17 cellular contexts compared by ENCODE assay signal in genomic region chr1:193567937-193568336, GRCh38.
"Had no signal": no experiment of that assay in that cellular context is flagged by ENCODE, and none has a peak within 500 bp of the region (broad histone marks: within the 10 kb centered on the region; RNA-seq: fewer than 3 reads in every experiment).

No MANE protein-coding gene starts in this region.

- H3K4me1 ChIP-seq: breast epithelium, gastrocnemius medialis, neural progenitor cell, parathyroid adenoma, tibial nerve, uterus had no signal

- H3K36me3 Mint-ChIP-seq: neural progenitor cell had no signal

- H3K27me3 ChIP-seq: breast epithelium, gastrocnemius medialis, heart left ventricle, neural progenitor cell, tibial nerve, uterus had no signal

- H3K4me3 ChIP-seq: breast epithelium, gastrocnemius medialis, heart left ventricle, lung, neural progenitor cell, SK-N-MC, tibial nerve, uterus had no signal

- H3K79me2 ChIP-seq: parathyroid adenoma had no signal

- H3K27ac Mint-ChIP-seq: mesothelial cell of epicardium, neural progenitor cell had no signal

- H3K27me3 Mint-ChIP-seq: T-cell had no signal

- H3K36me3 ChIP-seq: breast epithelium, gastrocnemius medialis, heart left ventricle, neural progenitor cell, tibial nerve, uterus had no signal

- H3K4me2 ChIP-seq: neural progenitor cell had no signal

- H3K4me3 Mint-ChIP-seq: mesothelial cell of epicardium, neural progenitor cell had no signal

- H3K27ac ChIP-seq: breast epithelium, gastrocnemius medialis, heart left ventricle, neural progenitor cell, parathyroid adenoma, SK-N-MC, tibial nerve, uterus had no signal

- DNase-seq: activated CD4-positive, alpha-beta T cell treated with anti-CD3 and anti-CD28 coated beads for 1 hour; activated effector memory CD4-positive, alpha-beta T cell treated with anti-CD3 and anti-CD28 coated beads, Interleukin-2, amount 50 U/mL, for 16 hours; aorta; dermis blood vessel endothelial cell; gastrocnemius medialis; heart left ventricle; left colon; stimulated activated CD4-positive, alpha-beta T cell treated with anti-CD3 and anti-CD28 coated beads, Interleukin-1b, Interleukin-23, amount 100 ng/mL, for 48 hours; T-cell; uterus had no signal

- ATAC-seq: gastrocnemius medialis, heart left ventricle, T-cell had no signal

- H3K4me1 Mint-ChIP-seq: neural progenitor cell had no signal

- H2AFZ ChIP-seq: neural progenitor cell, parathyroid adenoma had no signal
